Comparison of ENCODE assay signal across 8 cellular contexts in genomic region chr14:91249841-91250616, GRCh38. TPM values are rescaled to one million over a fixed set of nuclear protein-coding genes. Genes with fewer than 3 reads are reported as not detected.
DNase-seq lines count a peak whose midpoint lies in the region; ATAC-seq and TF ChIP-seq lines count a peak whose summit lies in the region.

No MANE protein-coding gene starts in this region.

- POLR2A ChIA-PET in CD4-positive, alpha-beta T cell (lab: Charles Lee): interaction anchor here (0.7 to 10.0 kb wide), 12 partner anchors 8 to 853 kb away, joined by 3 to 187 read pairs (median 4); no protein-coding TSS in a partner anchor

- peaks cover 5 to 11% of the 10 kb centered on the region in 2 donors for H3K4me1 ChIP-seq in esophagus (ENCODE audit: control insufficient read depth in 2 of 2, insufficient read depth in 2 of 2, low read length in 1 of 2)

- CTCF ChIA-PET in CD4-positive, alpha-beta T cell (lab: Charles Lee): interaction anchor here (1.2 to 2.2 kb wide), 2 partner anchors 11 to 77 kb away, joined by 3 to 9 read pairs; no protein-coding TSS in a partner anchor

- no peaks in the 10 kb centered on the region for H3K27me3 ChIP-seq in CD4-positive, alpha-beta T cell (ENCODE audit: control insufficient read depth, insufficient read depth, low read length)
- no peaks in the 10 kb centered on the region for H3K27me3 ChIP-seq in SU-DHL-6 (ENCODE audit: low read length)
- no peaks in the 10 kb centered on the region for H3K27me3 ChIP-seq in esophagus (ENCODE audit: control insufficient read depth in 1 of 2, insufficient read depth in 2 of 2, low read length in 2 of 2)

- H4K20me1 ChIP-seq in SU-DHL-6 (ENCODE audit: low read depth, low read length): no peaks in the 10 kb centered on the region

- H3K4me3 ChIP-seq in SU-DHL-6 (ENCODE audit: insufficient read depth, low read length, poor library complexity, severe bottlenecking) (no peak overlapping the region), esophagus (ENCODE audit: low read depth in 1 of 2, low read length in 2 of 2) (no peak overlapping the region)

- no peaks in the 10 kb centered on the region; the same call in 1 of the 2 replicates for H3F3A ChIP-seq in SU-DHL-6 (ENCODE audit: insufficient read depth)

- H3K79me2 ChIP-seq in SU-DHL-6 (ENCODE audit: insufficient read depth, low read length): no peaks in the 10 kb centered on the region

- peaks cover 13% of the 10 kb centered on the region for H3K36me3 Mint-ChIP-seq in CD4-positive, alpha-beta T cell (ENCODE audit: low read depth)

- H3K27ac Mint-ChIP-seq in CD4-positive, alpha-beta T cell: peak overlapping the region; percentile 78

- peak overlapping the region; percentile 13; the same call in 1 of the 2 replicates for H3K9ac ChIP-seq in SU-DHL-6 (ENCODE audit: low read length)

- peak overlapping the region; percentile 79 for H3K4me3 Mint-ChIP-seq in CD4-positive, alpha-beta T cell

- no peaks in the 10 kb centered on the region for H3K9me3 ChIP-seq in CD4-positive, alpha-beta T cell (ENCODE audit: control insufficient read depth, low read length)
- no peaks in the 10 kb centered on the region for H3K9me3 ChIP-seq in SU-DHL-6 (ENCODE audit: insufficient read depth, low read length)
- no peaks in the 10 kb centered on the region for H3K9me3 ChIP-seq in esophagus (ENCODE audit: control insufficient read depth in 2 of 2, insufficient read depth in 1 of 2, low read depth in 1 of 2, low read length in 1 of 2)

- ATAC-seq in CD4-positive, alpha-beta T cell (ENCODE audit: poor library complexity): no peak
- ATAC-seq in GM18505 (IDR thresholded peaks at IDR 0.05; ENCODE audit: unreplicated experiment) (peak; percentile 86), HG02678 (IDR thresholded peaks at IDR 0.05; ENCODE audit: unreplicated experiment) (peak; percentile 86)

- TF ChIP-seq CTCF in CD4-positive, alpha-beta T cell (IDR thresholded peaks at IDR 0.05): no peak
- no peak for TF ChIP-seq CTCF in SU-DHL-6 (IDR thresholded peaks at IDR 0.05; ENCODE audit: insufficient read depth, low read length, poor library complexity, severe bottlenecking)

- H3K27ac ChIP-seq in CD4-positive, alpha-beta T cell (ENCODE audit: low read depth, low read length): peak overlapping the region; percentile 59
- H3K27ac ChIP-seq in SU-DHL-6 (ENCODE audit: low read depth, low read length) (peak overlapping the region; percentile 56), esophagus (ENCODE audit: low read depth in 2 of 2, low read length in 1 of 2) (peak overlapping the region; percentile 12 to 33)

- peak overlapping the region; percentile 50 for H2AFZ ChIP-seq in SU-DHL-6 (ENCODE audit: low read depth, low read length, severe bottlenecking)

- peak in 3 of 10 experiments; percentile 27 to 32 (median 30) for DNase-seq in CD4-positive, alpha-beta T cell
- DNase-seq in NCI-H1092 (lab: John Stamatoyannopoulos, UW) (peak; percentile 93), putamen (ENCODE audit: low spot score) (no peak), anterior cingulate cortex (lab: John Stamatoyannopoulos, UW) (no peak)

- H3K27me3 Mint-ChIP-seq in CD4-positive, alpha-beta T cell: no peaks in the 10 kb centered on the region

- H3K4me1 Mint-ChIP-seq in CD4-positive, alpha-beta T cell (ENCODE audit: low read depth): peaks cover 87% of the 10 kb centered on the region

- TF ChIP-seq POLR2A in GM18505 (IDR thresholded peaks at IDR 0.05; ENCODE audit: borderline replicate concordance, extremely low read depth, insufficient read depth, insufficient read length): peak; percentile 26

- intact Hi-C loops in CD4-positive, alpha-beta T cell (cut with DNase I, micrococcal nuclease): loop anchor here (5.0 to 10.0 kb wide), 4 partner anchors 37 to 865 kb away; partner anchors contain the start of genes CCDC88C (in 1 of the 2) and RPS6KA5 (in 1 of the 2)

- WGBS in esophagus, 2 donors: 58 to 64% methylated on average over 10 of the region's 10 CpGs

- no peaks in the 10 kb centered on the region for H3K9me2 ChIP-seq in SU-DHL-6 (replicated peaks; ENCODE audit: insufficient read depth, low read length)

- H3K9me3 Mint-ChIP-seq in CD4-positive, alpha-beta T cell: peaks cover 4% of the 10 kb centered on the region

- no peaks in the 10 kb centered on the region for H3K36me3 ChIP-seq in SU-DHL-6 (ENCODE audit: low read length)
- H3K36me3 ChIP-seq in esophagus (ENCODE audit: control insufficient read depth in 2 of 2, insufficient read depth in 2 of 2, low read length in 1 of 2): no peaks in the 10 kb centered on the region

- H3K4me2 ChIP-seq in SU-DHL-6 (ENCODE audit: low read depth, low read length, poor library complexity, severe bottlenecking): peak overlapping the region; percentile 32

RNA-seq across cellular contexts. Expression of gene GPR68, which starts 5.5 kb away (rescaled TPM):
- 1 to 10 TPM; 2.8 to 2.9 TPM for total RNA-seq in CD4-positive, alpha-beta T cell
- 1 to 10 TPM in 1 of 2 donors, under 1 TPM in 1; 0.71 to 4.8 TPM for polyA plus RNA-seq in esophagus
